ENCODE assay signal across 1 cellular context in the genomic region with DNA sequence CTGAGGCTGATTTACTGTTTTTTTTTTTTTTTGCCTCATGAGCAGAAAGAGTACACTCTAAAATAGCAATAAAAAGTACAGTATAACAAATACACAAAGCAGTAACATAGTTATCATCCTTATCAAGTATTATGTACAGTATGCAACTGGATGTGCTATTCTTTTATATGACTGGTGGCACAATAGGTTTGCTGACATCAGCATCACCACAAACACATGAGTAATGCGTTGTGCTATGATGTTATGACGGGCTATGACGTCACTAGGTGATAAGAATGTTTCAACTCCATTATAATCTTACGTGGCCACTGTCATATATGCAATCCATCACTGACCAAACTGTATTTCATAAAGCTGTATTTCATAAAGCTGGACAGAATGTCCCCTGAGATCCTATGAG.
TF ChIP-seq lines count a peak whose summit lies in the region.

No MANE protein-coding gene starts in this region.

TF ChIP-seq in HEK293, 187 proteins besides CTCF, POLR2A, EP300 and RAD21 (continued from another document and continues in another):
- TF ChIP-seq ZNF404 (tag by site-specific recombination; IDR thresholded peaks at IDR 0.05) (no peak), SCRT1 (tag by site-specific recombination; IDR thresholded peaks at IDR 0.05; ENCODE audit: borderline replicate concordance) (no peak), ZBTB21 (tag by site-specific recombination; IDR thresholded peaks at IDR 0.05) (peak; percentile 96), ZNF391 (tag by site-specific recombination; IDR thresholded peaks at IDR 0.05; ENCODE audit: borderline replicate concordance, low read depth) (no peak), ZNF19 (tag by site-specific recombination; IDR thresholded peaks at IDR 0.05; ENCODE audit: low read depth) (no peak), MZF1 (tag by site-specific recombination; IDR thresholded peaks at IDR 0.05; ENCODE audit: borderline replicate concordance) (no peak), ZNF324 (tag by site-specific recombination; IDR thresholded peaks at IDR 0.05) (0 out of 2 replicates have a peak, but pooled peaks have one; percentile 52), ZNF610 (tag by site-specific recombination; IDR thresholded peaks at IDR 0.05; ENCODE audit: borderline replicate concordance) (no peak), ZNF221 (tag by site-specific recombination; IDR thresholded peaks at IDR 0.05; ENCODE audit: borderline replicate concordance) (no peak), ZNF623 (tag by site-specific recombination; IDR thresholded peaks at IDR 0.05) (no peak), ZFP69B (tag by site-specific recombination; IDR thresholded peaks at IDR 0.05) (0 out of 2 replicates have a peak, but pooled peaks have one; percentile 29), ZNF157 (tag by site-specific recombination; IDR thresholded peaks at IDR 0.05) (no peak), MYNN (tag by site-specific recombination; IDR thresholded peaks at IDR 0.05; ENCODE audit: borderline replicate concordance) (no peak), ZNF341 (tag by site-specific recombination; IDR thresholded peaks at IDR 0.05; ENCODE audit: low read depth) (no peak), ZNF416 (tag by site-specific recombination; IDR thresholded peaks at IDR 0.05) (no peak), ZNF626 (tag by site-specific recombination; IDR thresholded peaks at IDR 0.05) (no peak), SETDB1 (IDR thresholded peaks at IDR 0.05; ENCODE audit: insufficient read length, low read length) (no peak), ZNF302 (tag by site-specific recombination; IDR thresholded peaks at IDR 0.05; ENCODE audit: low read depth) (no peak), GLI4 (tag by site-specific recombination; IDR thresholded peaks at IDR 0.05) (no peak), ZNF354C (tag by site-specific recombination; IDR thresholded peaks at IDR 0.05; ENCODE audit: borderline replicate concordance, low read depth) (no peak), YY1 (tag by site-specific recombination; IDR thresholded peaks at IDR 0.05) (no peak), ZNF37A (tag by site-specific recombination; IDR thresholded peaks at IDR 0.05) (no peak), ZNF426 (tag by site-specific recombination; IDR thresholded peaks at IDR 0.05) (no peak), ZNF561 (tag by site-specific recombination; IDR thresholded peaks at IDR 0.05; ENCODE audit: borderline replicate concordance) (no peak; the same call in 1 of the 2 replicates), ZNF138 (tag by site-specific recombination; IDR thresholded peaks at IDR 0.05; ENCODE audit: borderline replicate concordance) (no peak), ZNF132 (tag by site-specific recombination; IDR thresholded peaks at IDR 0.05; ENCODE audit: borderline replicate concordance) (no peak), HOXD13 (CRISPR knock-in tag; IDR thresholded peaks at IDR 0.05; ENCODE audit: borderline replicate concordance) (no peak), KLF10 (tag by site-specific recombination; IDR thresholded peaks at IDR 0.05) (no peak), GLIS1 (tag by site-specific recombination; IDR thresholded peaks at IDR 0.05) (no peak), ZNF174 (tag by site-specific recombination; IDR thresholded peaks at IDR 0.05) (no peak), ZNF830 (tag by site-specific recombination; IDR thresholded peaks at IDR 0.05; ENCODE audit: low read depth) (no peak), ZFHX2 (tag by site-specific recombination; conservative IDR thresholded peaks at IDR 0.05) (no peak), ZNF560 (tag by site-specific recombination; IDR thresholded peaks at IDR 0.05; ENCODE audit: borderline replicate concordance) (no peak), ZNF510 (tag by site-specific recombination; IDR thresholded peaks at IDR 0.05; ENCODE audit: insufficient replicate concordance) (no peak)
- TF ChIP-seq, protein P1, sequence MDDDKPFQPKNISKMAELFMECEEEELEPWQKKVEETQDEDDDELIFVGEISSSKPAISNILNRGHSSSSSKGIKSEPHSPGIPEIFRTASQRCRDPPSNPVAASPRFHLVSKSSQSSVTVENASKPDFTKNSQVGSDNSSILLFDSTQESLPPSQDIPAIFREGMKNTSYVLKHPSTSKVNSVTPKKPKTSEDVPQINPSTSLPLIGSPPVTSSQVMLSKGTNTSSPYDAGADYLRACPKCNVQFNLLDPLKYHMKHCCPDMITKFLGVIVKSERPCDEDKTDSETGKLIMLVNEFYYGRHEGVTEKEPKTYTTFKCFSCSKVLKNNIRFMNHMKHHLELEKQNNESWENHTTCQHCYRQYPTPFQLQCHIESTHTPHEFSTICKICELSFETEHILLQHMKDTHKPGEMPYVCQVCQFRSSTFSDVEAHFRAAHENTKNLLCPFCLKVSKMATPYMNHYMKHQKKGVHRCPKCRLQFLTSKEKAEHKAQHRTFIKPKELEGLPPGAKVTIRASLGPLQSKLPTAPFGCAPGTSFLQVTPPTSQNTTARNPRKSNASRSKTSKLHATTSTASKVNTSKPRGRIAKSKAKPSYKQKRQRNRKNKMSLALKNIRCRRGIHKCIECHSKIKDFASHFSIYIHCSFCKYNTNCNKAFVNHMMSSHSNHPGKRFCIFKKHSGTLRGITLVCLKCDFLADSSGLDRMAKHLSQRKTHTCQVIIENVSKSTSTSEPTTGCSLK (tag by site-specific recombination; IDR thresholded peaks at IDR 0.05): no peak
- TF ChIP-seq, protein P2, sequence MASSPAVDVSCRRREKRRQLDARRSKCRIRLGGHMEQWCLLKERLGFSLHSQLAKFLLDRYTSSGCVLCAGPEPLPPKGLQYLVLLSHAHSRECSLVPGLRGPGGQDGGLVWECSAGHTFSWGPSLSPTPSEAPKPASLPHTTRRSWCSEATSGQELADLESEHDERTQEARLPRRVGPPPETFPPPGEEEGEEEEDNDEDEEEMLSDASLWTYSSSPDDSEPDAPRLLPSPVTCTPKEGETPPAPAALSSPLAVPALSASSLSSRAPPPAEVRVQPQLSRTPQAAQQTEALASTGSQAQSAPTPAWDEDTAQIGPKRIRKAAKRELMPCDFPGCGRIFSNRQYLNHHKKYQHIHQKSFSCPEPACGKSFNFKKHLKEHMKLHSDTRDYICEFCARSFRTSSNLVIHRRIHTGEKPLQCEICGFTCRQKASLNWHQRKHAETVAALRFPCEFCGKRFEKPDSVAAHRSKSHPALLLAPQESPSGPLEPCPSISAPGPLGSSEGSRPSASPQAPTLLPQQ (tag by site-specific recombination; IDR thresholded peaks at IDR 0.05): peak; percentile 54; the same call in 1 of the 2 replicates
- TF ChIP-seq, protein P3, sequence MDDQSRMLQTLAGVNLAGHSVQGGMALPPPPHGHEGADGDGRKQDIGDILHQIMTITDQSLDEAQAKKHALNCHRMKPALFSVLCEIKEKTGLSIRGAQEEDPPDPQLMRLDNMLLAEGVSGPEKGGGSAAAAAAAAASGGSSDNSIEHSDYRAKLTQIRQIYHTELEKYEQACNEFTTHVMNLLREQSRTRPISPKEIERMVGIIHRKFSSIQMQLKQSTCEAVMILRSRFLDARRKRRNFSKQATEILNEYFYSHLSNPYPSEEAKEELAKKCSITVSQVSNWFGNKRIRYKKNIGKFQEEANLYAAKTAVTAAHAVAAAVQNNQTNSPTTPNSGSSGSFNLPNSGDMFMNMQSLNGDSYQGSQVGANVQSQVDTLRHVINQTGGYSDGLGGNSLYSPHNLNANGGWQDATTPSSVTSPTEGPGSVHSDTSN (CRISPR knock-in tag; IDR thresholded peaks at IDR 0.05): no peak
- TF ChIP-seq, protein P4, sequence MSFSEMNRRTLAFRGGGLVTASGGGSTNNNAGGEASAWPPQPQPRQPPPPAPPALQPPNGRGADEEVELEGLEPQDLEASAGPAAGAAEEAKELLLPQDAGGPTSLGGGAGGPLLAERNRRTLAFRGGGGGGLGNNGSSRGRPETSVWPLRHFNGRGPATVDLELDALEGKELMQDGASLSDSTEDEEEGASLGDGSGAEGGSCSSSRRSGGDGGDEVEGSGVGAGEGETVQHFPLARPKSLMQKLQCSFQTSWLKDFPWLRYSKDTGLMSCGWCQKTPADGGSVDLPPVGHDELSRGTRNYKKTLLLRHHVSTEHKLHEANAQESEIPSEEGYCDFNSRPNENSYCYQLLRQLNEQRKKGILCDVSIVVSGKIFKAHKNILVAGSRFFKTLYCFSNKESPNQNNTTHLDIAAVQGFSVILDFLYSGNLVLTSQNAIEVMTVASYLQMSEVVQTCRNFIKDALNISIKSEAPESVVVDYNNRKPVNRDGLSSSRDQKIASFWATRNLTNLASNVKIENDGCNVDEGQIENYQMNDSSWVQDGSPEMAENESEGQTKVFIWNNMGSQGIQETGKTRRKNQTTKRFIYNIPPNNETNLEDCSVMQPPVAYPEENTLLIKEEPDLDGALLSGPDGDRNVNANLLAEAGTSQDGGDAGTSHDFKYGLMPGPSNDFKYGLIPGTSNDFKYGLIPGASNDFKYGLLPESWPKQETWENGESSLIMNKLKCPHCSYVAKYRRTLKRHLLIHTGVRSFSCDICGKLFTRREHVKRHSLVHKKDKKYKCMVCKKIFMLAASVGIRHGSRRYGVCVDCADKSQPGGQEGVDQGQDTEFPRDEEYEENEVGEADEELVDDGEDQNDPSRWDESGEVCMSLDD (tag by site-specific recombination; IDR thresholded peaks at IDR 0.05): no peak
- TF ChIP-seq, protein P5, sequence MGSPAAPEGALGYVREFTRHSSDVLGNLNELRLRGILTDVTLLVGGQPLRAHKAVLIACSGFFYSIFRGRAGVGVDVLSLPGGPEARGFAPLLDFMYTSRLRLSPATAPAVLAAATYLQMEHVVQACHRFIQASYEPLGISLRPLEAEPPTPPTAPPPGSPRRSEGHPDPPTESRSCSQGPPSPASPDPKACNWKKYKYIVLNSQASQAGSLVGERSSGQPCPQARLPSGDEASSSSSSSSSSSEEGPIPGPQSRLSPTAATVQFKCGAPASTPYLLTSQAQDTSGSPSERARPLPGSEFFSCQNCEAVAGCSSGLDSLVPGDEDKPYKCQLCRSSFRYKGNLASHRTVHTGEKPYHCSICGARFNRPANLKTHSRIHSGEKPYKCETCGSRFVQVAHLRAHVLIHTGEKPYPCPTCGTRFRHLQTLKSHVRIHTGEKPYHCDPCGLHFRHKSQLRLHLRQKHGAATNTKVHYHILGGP (tag by site-specific recombination; IDR thresholded peaks at IDR 0.05): no peak
- TF ChIP-seq, protein P6, sequence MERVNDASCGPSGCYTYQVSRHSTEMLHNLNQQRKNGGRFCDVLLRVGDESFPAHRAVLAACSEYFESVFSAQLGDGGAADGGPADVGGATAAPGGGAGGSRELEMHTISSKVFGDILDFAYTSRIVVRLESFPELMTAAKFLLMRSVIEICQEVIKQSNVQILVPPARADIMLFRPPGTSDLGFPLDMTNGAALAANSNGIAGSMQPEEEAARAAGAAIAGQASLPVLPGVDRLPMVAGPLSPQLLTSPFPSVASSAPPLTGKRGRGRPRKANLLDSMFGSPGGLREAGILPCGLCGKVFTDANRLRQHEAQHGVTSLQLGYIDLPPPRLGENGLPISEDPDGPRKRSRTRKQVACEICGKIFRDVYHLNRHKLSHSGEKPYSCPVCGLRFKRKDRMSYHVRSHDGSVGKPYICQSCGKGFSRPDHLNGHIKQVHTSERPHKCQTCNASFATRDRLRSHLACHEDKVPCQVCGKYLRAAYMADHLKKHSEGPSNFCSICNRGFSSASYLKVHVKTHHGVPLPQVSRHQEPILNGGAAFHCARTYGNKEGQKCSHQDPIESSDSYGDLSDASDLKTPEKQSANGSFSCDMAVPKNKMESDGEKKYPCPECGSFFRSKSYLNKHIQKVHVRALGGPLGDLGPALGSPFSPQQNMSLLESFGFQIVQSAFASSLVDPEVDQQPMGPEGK (tag by site-specific recombination; IDR thresholded peaks at IDR 0.05): no peak
- TF ChIP-seq, protein P7, sequence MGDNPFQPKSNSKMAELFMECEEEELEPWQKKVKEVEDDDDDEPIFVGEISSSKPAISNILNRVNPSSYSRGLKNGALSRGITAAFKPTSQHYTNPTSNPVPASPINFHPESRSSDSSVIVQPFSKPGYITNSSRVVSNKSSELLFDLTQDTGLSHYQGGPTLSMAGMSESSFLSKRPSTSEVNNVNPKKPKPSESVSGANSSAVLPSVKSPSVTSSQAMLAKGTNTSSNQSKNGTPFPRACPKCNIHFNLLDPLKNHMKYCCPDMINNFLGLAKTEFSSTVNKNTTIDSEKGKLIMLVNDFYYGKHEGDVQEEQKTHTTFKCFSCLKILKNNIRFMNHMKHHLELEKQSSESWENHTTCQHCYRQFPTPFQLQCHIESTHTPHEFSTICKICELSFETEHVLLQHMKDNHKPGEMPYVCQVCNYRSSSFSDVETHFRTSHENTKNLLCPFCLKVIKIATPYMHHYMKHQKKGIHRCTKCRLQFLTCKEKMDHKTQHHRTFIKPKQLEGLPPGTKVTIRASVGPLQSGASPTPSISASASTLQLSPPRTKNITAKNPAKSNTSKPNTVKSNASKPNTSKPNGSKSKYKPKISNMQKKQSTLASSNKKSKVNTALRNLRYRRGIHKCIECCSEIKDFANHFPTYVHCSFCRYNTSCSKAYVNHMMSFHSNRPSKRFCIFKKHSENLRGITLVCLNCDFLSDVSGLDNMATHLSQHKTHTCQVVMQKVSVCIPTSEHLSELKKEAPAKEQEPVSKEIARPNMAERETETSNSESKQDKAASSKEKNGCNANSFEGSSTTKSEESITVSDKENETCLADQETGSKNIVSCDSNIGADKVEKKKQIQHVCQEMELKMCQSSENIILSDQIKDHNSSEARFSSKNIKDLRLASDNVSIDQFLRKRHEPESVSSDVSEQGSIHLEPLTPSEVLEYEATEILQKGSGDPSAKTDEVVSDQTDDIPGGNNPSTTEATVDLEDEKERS (tag by site-specific recombination; IDR thresholded peaks at IDR 0.05): no peak
- TF ChIP-seq, protein P8, sequence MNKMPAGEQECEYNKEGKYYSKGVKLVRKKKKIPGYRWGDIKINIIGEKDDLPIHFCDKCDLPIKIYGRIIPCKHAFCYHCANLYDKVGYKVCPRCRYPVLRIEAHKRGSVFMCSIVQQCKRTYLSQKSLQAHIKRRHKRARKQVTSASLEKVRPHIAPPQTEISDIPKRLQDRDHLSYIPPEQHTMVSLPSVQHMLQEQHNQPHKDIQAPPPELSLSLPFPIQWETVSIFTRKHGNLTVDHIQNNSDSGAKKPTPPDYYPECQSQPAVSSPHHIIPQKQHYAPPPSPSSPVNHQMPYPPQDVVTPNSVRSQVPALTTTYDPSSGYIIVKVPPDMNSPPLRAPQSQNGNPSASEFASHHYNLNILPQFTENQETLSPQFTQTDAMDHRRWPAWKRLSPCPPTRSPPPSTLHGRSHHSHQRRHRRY (tag by site-specific recombination; IDR thresholded peaks at IDR 0.05): no peak
- TF ChIP-seq, protein P9, sequence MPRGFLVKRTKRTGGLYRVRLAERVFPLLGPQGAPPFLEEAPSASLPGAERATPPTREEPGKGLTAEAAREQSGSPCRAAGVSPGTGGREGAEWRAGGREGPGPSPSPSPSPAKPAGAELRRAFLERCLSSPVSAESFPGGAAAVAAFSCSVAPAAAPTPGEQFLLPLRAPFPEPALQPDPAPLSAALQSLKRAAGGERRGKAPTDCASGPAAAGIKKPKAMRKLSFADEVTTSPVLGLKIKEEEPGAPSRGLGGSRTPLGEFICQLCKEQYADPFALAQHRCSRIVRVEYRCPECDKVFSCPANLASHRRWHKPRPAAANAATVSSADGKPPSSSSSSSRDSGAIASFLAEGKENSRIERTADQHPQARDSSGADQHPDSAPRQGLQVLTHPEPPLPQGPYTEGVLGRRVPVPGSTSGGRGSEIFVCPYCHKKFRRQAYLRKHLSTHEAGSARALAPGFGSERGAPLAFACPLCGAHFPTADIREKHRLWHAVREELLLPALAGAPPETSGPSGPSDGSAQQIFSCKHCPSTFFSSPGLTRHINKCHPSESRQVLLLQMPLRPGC (tag by site-specific recombination; IDR thresholded peaks at IDR 0.05): 0 out of 2 replicates have a peak, but pooled peaks have one; percentile 37
